ENCODE assay signal across 24 cellular contexts in genomic region chr6:13045676-13046075, GRCh38.
"Had no signal": no experiment of that assay in that cellular context is flagged by ENCODE, and none has a peak within 500 bp of the region (broad histone marks: within the 10 kb centered on the region; RNA-seq: fewer than 3 reads in every experiment).

No MANE protein-coding gene starts in this region.

- H3K36me3 ChIP-seq: heart right ventricle, lower lobe of right lung, neural progenitor cell, right atrium auricular region, stomach, thyroid gland, WERI-Rb-1 had no signal

- H3K27ac ChIP-seq: heart right ventricle, lower lobe of right lung, neural progenitor cell, right atrium auricular region, stomach, thyroid gland, WERI-Rb-1 had no signal

- H3K9me3 ChIP-seq: heart right ventricle, lower lobe of right lung, right atrium auricular region, stomach, thyroid gland had no signal

- H3K27me3 ChIP-seq: heart right ventricle, neural progenitor cell, right atrium auricular region, stomach, thyroid gland had no signal

- ATAC-seq: activated CD4-positive, CD25-positive, alpha-beta regulatory T cell treated with anti-CD3 and anti-CD28 coated beads, Interleukin-2, amount 50 U/mL, for 24 hours; left lobe of liver; naive thymus-derived CD8-positive, alpha-beta T cell; T-helper 17 cell had no signal

- DNase-seq: activated CD4-positive, alpha-beta T cell treated with anti-CD3 and anti-CD28 coated beads for 48 hours; activated CD4-positive, alpha-beta T cell treated with anti-CD3 and anti-CD28 coated beads, Interleukin-2, amount 50 U/mL, for 48 hours; activated CD8-positive, alpha-beta memory T cell treated with anti-CD3 and anti-CD28 coated beads for 24 hours; activated effector memory CD4-positive, alpha-beta T cell treated with Interleukin-2 at 50 U/mL for 16 hours; activated naive CD4-positive, alpha-beta T cell treated with anti-CD3 and anti-CD28 coated beads for 36 hours; activated naive CD8-positive, alpha-beta T cell treated with anti-CD3 and anti-CD28 coated beads, Interleukin-2, amount 10 ng/mL, durations not matched to agents 7 days and 5 days; effector memory CD4-positive, alpha-beta T cell; heart right ventricle; kidney glomerular epithelial cell; lower lobe of right lung; naive thymus-derived CD8-positive, alpha-beta T cell; stimulated activated CD4-positive, alpha-beta T cell treated with anti-CD3 and anti-CD28 coated beads, Interleukin-1b, Interleukin-23, amount 100 ng/mL, for 48 hours; stimulated activated CD4-positive, alpha-beta T cell treated with anti-CD3 and anti-CD28 coated beads, Interleukin-4, amount 100 ng/mL, for 4 hours; stimulated activated CD8-positive, alpha-beta memory T cell treated with anti-CD3 and anti-CD28 coated beads, Interleukin-4, amount 100 ng/mL, for 48 hours; stomach; T-helper 17 cell; T1000; thyroid gland; WERI-Rb-1 had no signal

- H3K4me3 ChIP-seq: heart right ventricle, lower lobe of right lung, neural progenitor cell, right atrium auricular region, smooth muscle cell, stomach, thyroid gland had no signal

- H3K4me1 ChIP-seq: lower lobe of right lung, neural progenitor cell, right atrium auricular region, stomach, thyroid gland had no signal
